ENCODE assay signal across 1 cellular context in the genomic region with DNA sequence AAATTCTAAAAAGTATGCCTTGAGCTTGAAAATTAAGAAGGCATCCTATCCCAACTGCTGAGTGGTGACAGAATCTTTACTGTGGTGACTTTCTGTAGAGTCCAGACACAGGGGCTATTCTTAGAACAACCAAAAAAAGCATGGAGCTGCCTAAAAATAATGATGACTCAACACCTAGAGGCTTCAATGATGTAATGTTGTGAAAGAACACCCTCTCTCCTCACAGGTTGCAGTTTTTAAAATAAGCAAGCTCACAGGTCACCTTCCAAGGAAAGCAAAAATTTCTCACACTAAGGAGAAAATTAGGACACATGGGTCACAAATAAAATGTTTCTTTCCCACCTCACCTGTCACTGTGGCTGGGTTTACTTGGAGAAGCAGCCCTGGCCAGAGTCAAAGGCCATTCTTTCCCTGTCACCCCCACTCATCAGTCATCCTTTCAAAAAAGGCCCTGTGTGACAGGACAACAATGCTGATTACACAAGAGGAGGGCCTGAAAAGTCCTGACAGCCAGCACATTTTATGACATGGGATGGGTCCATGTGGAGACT.
TF ChIP-seq lines count a peak whose summit lies in the region.

No MANE protein-coding gene starts in this region.

TF ChIP-seq in K562, 482 proteins besides CTCF, POLR2A, EP300 and RAD21 (continued from another document and continues in another):
- TF ChIP-seq, protein P1, sequence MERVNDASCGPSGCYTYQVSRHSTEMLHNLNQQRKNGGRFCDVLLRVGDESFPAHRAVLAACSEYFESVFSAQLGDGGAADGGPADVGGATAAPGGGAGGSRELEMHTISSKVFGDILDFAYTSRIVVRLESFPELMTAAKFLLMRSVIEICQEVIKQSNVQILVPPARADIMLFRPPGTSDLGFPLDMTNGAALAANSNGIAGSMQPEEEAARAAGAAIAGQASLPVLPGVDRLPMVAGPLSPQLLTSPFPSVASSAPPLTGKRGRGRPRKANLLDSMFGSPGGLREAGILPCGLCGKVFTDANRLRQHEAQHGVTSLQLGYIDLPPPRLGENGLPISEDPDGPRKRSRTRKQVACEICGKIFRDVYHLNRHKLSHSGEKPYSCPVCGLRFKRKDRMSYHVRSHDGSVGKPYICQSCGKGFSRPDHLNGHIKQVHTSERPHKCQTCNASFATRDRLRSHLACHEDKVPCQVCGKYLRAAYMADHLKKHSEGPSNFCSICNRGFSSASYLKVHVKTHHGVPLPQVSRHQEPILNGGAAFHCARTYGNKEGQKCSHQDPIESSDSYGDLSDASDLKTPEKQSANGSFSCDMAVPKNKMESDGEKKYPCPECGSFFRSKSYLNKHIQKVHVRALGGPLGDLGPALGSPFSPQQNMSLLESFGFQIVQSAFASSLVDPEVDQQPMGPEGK (CRISPR knock-in tag; IDR thresholded peaks at IDR 0.05; ENCODE audit: borderline replicate concordance) = no peak
- TF ChIP-seq SMAD1 (IDR thresholded peaks at IDR 0.05; ENCODE audit: low read depth, low read length, partially characterized antibody) (no peak), ZC3H4 (CRISPR knock-in tag; IDR thresholded peaks at IDR 0.05; ENCODE audit: borderline replicate concordance) (no peak), LEF1 (IDR thresholded peaks at IDR 0.05) (peak; percentile 76; the same call in 1 of the 2 replicates), CREBBP (IDR thresholded peaks at IDR 0.05; ENCODE audit: low read depth, low read length) (no peak), NFE2L1 (tag; IDR thresholded peaks at IDR 0.05; ENCODE audit: borderline replicate concordance, low read depth) (no peak), MAFG (tag; conservative IDR thresholded peaks at IDR 0.05) (peak; percentile 93), SOX6 (IDR thresholded peaks at IDR 0.05) (peak; percentile 64), KLF1 (tag; IDR thresholded peaks at IDR 0.05) (no peak), CSDE1 (IDR thresholded peaks at IDR 0.05) (no peak), ETV6 (IDR thresholded peaks at IDR 0.05; ENCODE audit: borderline replicate concordance in 1 of 2, low read depth in 2 of 2, low read length in 1 of 2) (no peak), ETV6 (CRISPR knock-in tag; IDR thresholded peaks at IDR 0.05; ENCODE audit: borderline replicate concordance) (no peak), MAFK (IDR thresholded peaks at IDR 0.05; ENCODE audit: low read length) (peak; percentile 67), SMARCA4 (IDR thresholded peaks at IDR 0.05) (peak; percentile 33; the same call in 1 of the 2 replicates), JUND (IDR thresholded peaks at IDR 0.05; ENCODE audit: borderline replicate concordance, low read depth, low read length) (peak; percentile 88), JUND (tag; IDR thresholded peaks at IDR 0.05; ENCODE audit: borderline replicate concordance, low read depth, low read length) (peak; percentile 70; the same call in 2 of the 3 replicates), STAT6 (CRISPR knock-in tag; IDR thresholded peaks at IDR 0.05) (no peak), TRIM25 (IDR thresholded peaks at IDR 0.05; ENCODE audit: borderline replicate concordance) (no peak), ZNF184 (CRISPR knock-in tag; IDR thresholded peaks at IDR 0.05) (no peak), JUNB (CRISPR knock-in tag; conservative IDR thresholded peaks at IDR 0.05) (0 out of 2 replicates have a peak, but pooled peaks have one; percentile 49), POU5F1 (IDR thresholded peaks at IDR 0.05; ENCODE audit: borderline replicate concordance, low read depth, low read length, partially characterized antibody) (no peak), SMARCE1 (IDR thresholded peaks at IDR 0.05) (no peak), BHLHE40 (IDR thresholded peaks at IDR 0.05; ENCODE audit: low read length) (no peak), FOXJ3 (CRISPR knock-in tag; IDR thresholded peaks at IDR 0.05) (no peak), EWSR1 (IDR thresholded peaks at IDR 0.05; ENCODE audit: borderline replicate concordance, low read depth, partially characterized antibody) (no peak), ZNF146 (CRISPR knock-in tag; IDR thresholded peaks at IDR 0.05; ENCODE audit: unreplicated experiment) (no peak), PHF8 (IDR thresholded peaks at IDR 0.05; ENCODE audit: borderline replicate concordance, low read length) (no peak), ZNF217 (CRISPR knock-in tag; IDR thresholded peaks at IDR 0.05) (no peak), NELFE (IDR thresholded peaks at IDR 0.05; ENCODE audit: insufficient read depth, insufficient read length) (no peak), CBFA2T2 (conservative IDR thresholded peaks at IDR 0.05) (no peak), RBM25 (IDR thresholded peaks at IDR 0.05; ENCODE audit: low read depth, low read length, severe bottlenecking) (no peak)
- TF ChIP-seq, protein P2, sequence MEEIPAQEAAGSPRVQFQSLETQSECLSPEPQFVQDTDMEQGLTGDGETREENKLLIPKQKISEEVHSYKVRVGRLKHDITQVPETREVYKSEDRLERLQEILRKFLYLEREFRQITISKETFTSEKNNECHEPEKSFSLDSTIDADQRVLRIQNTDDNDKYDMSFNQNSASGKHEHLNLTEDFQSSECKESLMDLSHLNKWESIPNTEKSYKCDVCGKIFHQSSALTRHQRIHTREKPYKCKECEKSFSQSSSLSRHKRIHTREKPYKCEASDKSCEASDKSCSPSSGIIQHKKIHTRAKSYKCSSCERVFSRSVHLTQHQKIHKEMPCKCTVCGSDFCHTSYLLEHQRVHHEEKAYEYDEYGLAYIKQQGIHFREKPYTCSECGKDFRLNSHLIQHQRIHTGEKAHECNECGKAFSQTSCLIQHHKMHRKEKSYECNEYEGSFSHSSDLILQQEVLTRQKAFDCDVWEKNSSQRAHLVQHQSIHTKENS (CRISPR knock-in tag; IDR thresholded peaks at IDR 0.05) = no peak
- TF ChIP-seq, protein P3, sequence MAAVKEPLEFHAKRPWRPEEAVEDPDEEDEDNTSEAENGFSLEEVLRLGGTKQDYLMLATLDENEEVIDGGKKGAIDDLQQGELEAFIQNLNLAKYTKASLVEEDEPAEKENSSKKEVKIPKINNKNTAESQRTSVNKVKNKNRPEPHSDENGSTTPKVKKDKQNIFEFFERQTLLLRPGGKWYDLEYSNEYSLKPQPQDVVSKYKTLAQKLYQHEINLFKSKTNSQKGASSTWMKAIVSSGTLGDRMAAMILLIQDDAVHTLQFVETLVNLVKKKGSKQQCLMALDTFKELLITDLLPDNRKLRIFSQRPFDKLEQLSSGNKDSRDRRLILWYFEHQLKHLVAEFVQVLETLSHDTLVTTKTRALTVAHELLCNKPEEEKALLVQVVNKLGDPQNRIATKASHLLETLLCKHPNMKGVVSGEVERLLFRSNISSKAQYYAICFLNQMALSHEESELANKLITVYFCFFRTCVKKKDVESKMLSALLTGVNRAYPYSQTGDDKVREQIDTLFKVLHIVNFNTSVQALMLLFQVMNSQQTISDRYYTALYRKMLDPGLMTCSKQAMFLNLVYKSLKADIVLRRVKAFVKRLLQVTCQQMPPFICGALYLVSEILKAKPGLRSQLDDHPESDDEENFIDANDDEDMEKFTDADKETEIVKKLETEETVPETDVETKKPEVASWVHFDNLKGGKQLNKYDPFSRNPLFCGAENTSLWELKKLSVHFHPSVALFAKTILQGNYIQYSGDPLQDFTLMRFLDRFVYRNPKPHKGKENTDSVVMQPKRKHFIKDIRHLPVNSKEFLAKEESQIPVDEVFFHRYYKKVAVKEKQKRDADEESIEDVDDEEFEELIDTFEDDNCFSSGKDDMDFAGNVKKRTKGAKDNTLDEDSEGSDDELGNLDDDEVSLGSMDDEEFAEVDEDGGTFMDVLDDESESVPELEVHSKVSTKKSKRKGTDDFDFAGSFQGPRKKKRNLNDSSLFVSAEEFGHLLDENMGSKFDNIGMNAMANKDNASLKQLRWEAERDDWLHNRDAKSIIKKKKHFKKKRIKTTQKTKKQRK (IDR thresholded peaks at IDR 0.05; ENCODE audit: borderline replicate concordance, low read depth, low read length) = no peak
- TF ChIP-seq, protein P4, sequence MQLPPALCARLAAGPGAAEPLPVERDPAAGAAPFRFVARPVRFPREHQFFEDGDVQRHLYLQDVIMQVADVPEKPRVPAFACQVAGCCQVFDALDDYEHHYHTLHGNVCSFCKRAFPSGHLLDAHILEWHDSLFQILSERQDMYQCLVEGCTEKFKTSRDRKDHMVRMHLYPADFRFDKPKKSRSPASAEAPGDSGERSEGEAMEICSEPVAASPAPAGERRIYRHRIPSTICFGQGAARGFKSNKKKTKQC (CRISPR knock-in tag; IDR thresholded peaks at IDR 0.05) = no peak
- TF ChIP-seq, protein P5, sequence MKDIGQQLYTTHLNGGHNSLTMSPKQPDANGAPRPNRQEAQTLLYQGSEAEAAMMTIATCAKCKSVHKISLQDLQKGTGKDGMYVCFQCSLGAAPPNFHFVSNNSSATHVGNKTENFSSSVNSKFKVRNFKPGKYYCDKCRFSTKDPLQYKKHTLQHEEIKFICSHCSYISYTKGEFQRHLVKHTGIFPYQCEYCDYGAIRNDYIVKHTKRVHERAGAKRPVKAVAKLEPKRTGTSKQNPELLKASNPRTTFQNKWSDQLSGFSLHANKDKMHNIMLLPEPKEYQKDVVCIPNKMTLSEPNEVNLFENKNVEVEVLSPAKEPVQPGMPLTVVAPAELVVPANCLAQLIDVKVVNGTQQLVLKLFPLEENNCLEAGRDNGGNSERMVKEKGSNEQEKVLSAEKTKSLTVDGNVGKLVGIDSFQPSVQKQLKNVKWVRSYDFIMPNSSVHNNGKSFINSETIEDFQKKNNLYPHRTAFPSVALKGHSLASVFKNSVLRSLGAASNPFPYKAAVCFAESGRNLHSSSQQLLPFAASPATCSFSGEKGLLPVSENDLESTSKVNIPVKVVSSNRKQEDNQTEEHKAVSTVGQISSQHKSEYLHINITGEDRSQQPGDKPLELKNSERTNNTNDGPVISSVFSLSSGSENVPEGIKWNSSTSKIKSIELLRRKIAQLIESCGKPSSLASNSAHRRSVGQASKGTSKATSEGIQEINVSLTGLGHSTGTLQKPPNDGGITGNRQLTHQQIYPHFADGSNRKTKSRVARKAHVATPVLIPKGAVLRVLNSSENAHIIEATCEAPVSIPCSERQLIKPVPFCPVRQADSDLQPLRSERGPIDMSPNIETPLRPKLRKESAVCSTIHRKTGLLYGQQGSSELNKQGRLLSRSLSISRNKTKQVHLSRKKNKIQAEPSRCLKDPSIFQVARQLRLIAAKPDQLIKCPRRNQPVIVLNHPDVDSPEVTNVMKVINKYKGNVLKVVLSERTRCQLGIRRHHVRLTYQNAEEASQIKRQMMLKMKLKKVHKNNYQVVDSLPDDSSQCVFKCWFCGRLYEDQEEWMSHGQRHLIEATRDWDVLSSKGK (CRISPR knock-in tag; IDR thresholded peaks at IDR 0.05) = no peak
